16 cellular contexts compared by ENCODE assay signal in the genomic region with DNA sequence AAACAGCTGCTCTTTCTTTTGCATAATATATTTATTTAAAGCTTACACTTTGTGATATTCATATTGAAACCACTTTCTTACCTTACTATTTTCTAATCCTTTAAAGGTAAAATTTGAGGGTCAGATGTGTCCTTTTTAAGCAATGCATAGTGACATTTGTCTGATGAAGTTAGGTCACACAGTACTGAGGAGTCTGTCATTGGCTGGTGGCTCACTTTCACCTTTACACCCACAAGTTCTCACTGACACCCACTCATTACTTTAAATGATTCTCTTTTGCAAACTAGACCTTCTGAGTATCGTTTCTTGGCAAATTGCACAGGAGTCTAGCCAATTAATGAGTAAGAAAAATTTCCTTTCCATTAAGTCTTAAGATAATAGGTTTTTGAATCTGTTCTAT.
"Had no signal": no experiment of that assay in that cellular context is flagged by ENCODE, and none has a peak within 500 bp of the region (broad histone marks: within the 10 kb centered on the region; RNA-seq: fewer than 3 reads in every experiment).

No MANE protein-coding gene starts in this region.

- ATAC-seq: activated CD8-positive, alpha-beta memory T cell treated with anti-CD3 and anti-CD28 coated beads, Interleukin-2, amount 10 ng/mL, durations not matched to agents 7 days and 5 days; activated naive CD4-positive, alpha-beta T cell treated with anti-CD3 and anti-CD28 coated beads, Interleukin-2, amount 50 U/mL, for 72 hours; activated T-cell treated with anti-CD3 and anti-CD28 coated beads, Interleukin-2, amount 50 U/mL, for 4 hours; natural killer cell treated with Interleukin-12 subunit alpha and Interleukin-12 subunit beta and Interleukin-15 and Interleukin-18, amount 100 ng/mL, for 72 hours; psoas muscle had no signal

- H3K4me3 ChIP-seq: left ventricle myocardium inferior, psoas muscle, sigmoid colon had no signal

- H3K36me3 ChIP-seq: brain microvascular endothelial cell, left ventricle myocardium inferior, sigmoid colon had no signal

- H3K9me3 ChIP-seq: left ventricle myocardium inferior, psoas muscle, sigmoid colon had no signal

- FAIRE-seq: keratinocyte had no signal

- H3K27ac ChIP-seq: brain microvascular endothelial cell, left ventricle myocardium inferior, psoas muscle, sigmoid colon had no signal

- H3K4me1 ChIP-seq: left ventricle myocardium inferior, psoas muscle, sigmoid colon had no signal

- DNase-seq: activated CD8-positive, alpha-beta memory T cell treated with anti-CD3 and anti-CD28 coated beads, Interleukin-2, amount 10 ng/mL, durations not matched to agents 7 days and 5 days; activated effector memory CD4-positive, alpha-beta T cell treated with anti-CD3 and anti-CD28 coated beads, Interleukin-2, amount 50 U/mL, for 16 hours; activated T-cell treated with anti-CD3 and anti-CD28 coated beads, Interleukin-2, amount 50 U/mL, for 4 hours; amniotic stem cell; brain microvascular endothelial cell; dermis blood vessel endothelial cell; left ventricle myocardium inferior; mesenchymal stem cell; psoas muscle; sigmoid colon; stimulated activated CD4-positive, alpha-beta T cell treated with anti-CD3 and anti-CD28 coated beads, Interleukin-2, amount 100 ng/mL, for 24 hours; stimulated activated naive CD4-positive, alpha-beta T cell treated with Interleukin-2 at 50 U/mL for 16 hours; trophoblast cell had no signal

- H3K27me3 ChIP-seq: brain microvascular endothelial cell, sigmoid colon had no signal
